ENCODE assay signal across 16 cellular contexts in the genomic region with DNA sequence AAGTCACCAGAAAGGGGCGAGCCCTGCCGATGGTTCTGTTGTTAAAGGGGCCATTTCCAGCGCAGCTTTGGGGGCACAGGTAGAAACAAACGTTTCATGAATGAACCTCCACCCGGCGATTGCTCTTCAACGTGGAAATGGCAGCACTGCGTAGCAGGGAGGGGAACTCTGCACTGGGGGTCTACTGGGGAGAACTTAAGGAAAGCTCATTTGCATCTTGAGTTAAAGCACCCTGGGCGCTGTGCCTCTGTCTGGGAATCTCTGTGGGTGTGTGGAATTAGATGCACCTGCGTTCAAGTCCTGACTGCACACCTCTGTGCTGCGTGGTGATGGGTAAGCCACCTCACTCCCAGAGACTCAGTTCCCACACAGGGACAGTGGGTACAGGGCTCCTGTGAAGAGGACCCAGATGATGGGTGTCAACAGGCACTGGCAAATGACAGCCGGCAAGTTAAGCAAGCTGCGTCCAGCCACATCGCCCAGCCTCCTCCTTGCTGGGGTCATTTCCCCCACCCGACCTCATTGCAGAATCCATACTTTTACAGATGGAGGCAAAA.
"Had no signal": no experiment of that assay in that cellular context is flagged by ENCODE, and none has a peak within 500 bp of the region (broad histone marks: within the 10 kb centered on the region; RNA-seq: fewer than 3 reads in every experiment).

No MANE protein-coding gene starts in this region.

- H3K27me3 Mint-ChIP-seq: activated CD4-positive, alpha-beta memory T cell treated with anti-CD3 and anti-CD28 coated beads for 36 hours had no signal

- H3K27ac Mint-ChIP-seq: activated CD4-positive, alpha-beta memory T cell treated with anti-CD3 and anti-CD28 coated beads for 36 hours; activated naive CD8-positive, alpha-beta T cell; mesothelial cell of epicardium; natural killer cell treated with Interleukin-12 subunit alpha and Interleukin-12 subunit beta and Interleukin-15 and Interleukin-18, amount 100 ng/mL, for 72 hours had no signal

- H3K36me3 Mint-ChIP-seq: activated CD4-positive, alpha-beta memory T cell treated with anti-CD3 and anti-CD28 coated beads for 36 hours; activated naive CD8-positive, alpha-beta T cell; mesothelial cell of epicardium had no signal

- H3K27me3 ChIP-seq: cardiac muscle cell, thyroid gland had no signal

- H3K4me1 Mint-ChIP-seq: mesothelial cell of epicardium had no signal

- H3K27ac ChIP-seq: cardiac muscle cell, epithelial cell of prostate, lower lobe of right lung, thyroid gland had no signal

- H3K36me3 ChIP-seq: cardiac muscle cell, lower lobe of right lung, thyroid gland had no signal

- H3K4me1 ChIP-seq: lower lobe of right lung, thyroid gland had no signal

- DNase-seq: activated CD4-positive, alpha-beta memory T cell treated with anti-CD3 and anti-CD28 coated beads for 36 hours; activated T-cell treated with anti-CD3 and anti-CD28 coated beads for 4 hours; amniotic stem cell; glutamatergic neuron; left colon; lower lobe of right lung; stimulated activated CD4-positive, alpha-beta T cell treated with anti-CD3 and anti-CD28 coated beads, Interleukin-12 subunit alpha, Interleukin-12 subunit beta, amount 100 ng/mL, for 4 hours; stimulated activated CD4-positive, alpha-beta T cell treated with anti-CD3 and anti-CD28 coated beads, Interleukin-1b, Interleukin-23, amount 100 ng/mL, for 48 hours; stimulated activated CD8-positive, alpha-beta memory T cell treated with anti-CD3 and anti-CD28 coated beads, Interleukin-4, amount 100 ng/mL, for 48 hours; stimulated activated naive CD4-positive, alpha-beta T cell; thyroid gland had no signal

- H3K9me3 Mint-ChIP-seq: natural killer cell treated with Interleukin-12 subunit alpha and Interleukin-12 subunit beta and Interleukin-15 and Interleukin-18, amount 100 ng/mL, for 72 hours had no signal

- H3K9me3 ChIP-seq: lower lobe of right lung, thyroid gland had no signal

- H3K4me3 Mint-ChIP-seq: activated CD4-positive, alpha-beta memory T cell treated with anti-CD3 and anti-CD28 coated beads for 36 hours; activated naive CD8-positive, alpha-beta T cell; mesothelial cell of epicardium; natural killer cell treated with Interleukin-12 subunit alpha and Interleukin-12 subunit beta and Interleukin-15 and Interleukin-18, amount 100 ng/mL, for 72 hours had no signal

- ATAC-seq: left colon; natural killer cell treated with Interleukin-12 subunit alpha and Interleukin-12 subunit beta and Interleukin-15 and Interleukin-18, amount 100 ng/mL, for 72 hours had no signal

- H3K4me3 ChIP-seq: cardiac muscle cell, lower lobe of right lung, thyroid gland had no signal
